ENCODE assay signal across 8 cellular contexts in the genomic region with DNA sequence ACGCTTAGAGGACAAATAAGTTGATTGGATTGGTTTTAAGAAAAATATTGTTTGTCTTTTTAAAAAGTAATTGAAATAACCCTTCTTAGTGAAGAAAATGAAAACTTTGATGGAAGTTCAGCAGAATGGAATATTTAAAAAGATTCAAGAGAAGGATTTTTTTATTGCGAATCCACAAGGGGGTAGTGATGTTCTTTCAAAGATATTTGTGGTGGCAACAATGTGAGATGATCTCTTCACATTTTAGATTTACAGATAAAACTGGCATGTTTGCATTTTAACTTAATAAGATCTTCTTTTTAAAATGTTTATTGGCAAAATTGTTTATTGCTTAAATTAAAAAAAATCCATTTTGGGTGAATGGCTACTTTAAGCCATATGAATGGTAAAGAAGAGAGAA. TPM values are rescaled to one million over a fixed set of nuclear protein-coding genes. Genes with fewer than 3 reads are reported as not detected.
DNase-seq lines count a peak whose midpoint lies in the region; ATAC-seq, FAIRE-seq and TF ChIP-seq lines count a peak whose summit lies in the region.

No MANE protein-coding gene starts in this region.

- WGBS in prostate gland, result 46% methylated on average over 2 of the region's 2 CpGs

- no peak overlapping the region for H3K4me3 ChIP-seq in prostate gland

- no peak for ATAC-seq in HG02588 (IDR thresholded peaks at IDR 0.05; ENCODE audit: unreplicated experiment)

- H3K4me1 ChIP-seq in prostate gland (replicated peaks), result no peaks in the 10 kb centered on the region

- H3K9me3 ChIP-seq in prostate gland, result no peaks in the 10 kb centered on the region

- peak; percentile 95 for FAIRE-seq in endometrium (lab: Jason Lieb, UNC)

- DNase-seq in NCI-H82 (lab: John Stamatoyannopoulos, UW), result peak; percentile 54
- DNase-seq in NCI-H82 treated with DMSO at 0.1 percent for 48 hours (lab: John Stamatoyannopoulos, UW; ENCODE audit: unreplicated experiment), result no peak
- DNase-seq in NCI-H69 (lab: John Stamatoyannopoulos, UW), result peak; percentile 28
- DNase-seq in prostate gland (ENCODE audit: low spot score), result no peak
- no peak for DNase-seq in stimulated activated CD4-positive, alpha-beta T cell treated with anti-CD3 and anti-CD28 coated beads, Interleukin-12 subunit alpha, Interleukin-12 subunit beta, amount 100 ng/mL, for 4 hours
- DNase-seq in activated CD4-positive, alpha-beta T cell treated with anti-CD3 and anti-CD28 coated beads, Interleukin-2, amount 50 U/mL, for 1 hour, result no peak

- no peaks in the 10 kb centered on the region for H3K36me3 ChIP-seq in prostate gland

- no peaks in the 10 kb centered on the region for H3K27me3 ChIP-seq in prostate gland (replicated peaks; ENCODE audit: insufficient read depth)

- TF ChIP-seq CTCF in prostate gland (IDR thresholded peaks at IDR 0.05), result peak in 3 of 4 experiments; percentile 32 to 70 (median 64)

- no peak overlapping the region for H3K27ac ChIP-seq in prostate gland

- no peak for TF ChIP-seq POLR2A in prostate gland (IDR thresholded peaks at IDR 0.05)

- intact Hi-C loops in prostate gland (cut with DNase I), result loop anchor here (2.0 to 10.0 kb wide), 4 partner anchors 97 to 851 kb away; no protein-coding TSS in a partner anchor

RNA-seq across cellular contexts. Expression of a gene that starts 8.9 kb away (rescaled TPM):
- total RNA-seq in prostate gland, result 100 to 1,000 TPM; 100 to 102 TPM

Comparison
In these comparisons a context has a peak if more than half of its experiments do, and no peak if none do; other contexts are left out.
1. DNase-seq: peak in NCI-H82 (single experiment) and NCI-H69 (single experiment); none in NCI-H82 treated with DMSO at 0.1 percent for 48 hours (single experiment), prostate gland (single experiment), stimulated activated CD4-positive, alpha-beta T cell treated with anti-CD3 and anti-CD28 coated beads, Interleukin-12 subunit alpha, Interleukin-12 subunit beta, amount 100 ng/mL, for 4 hours (single experiment) and activated CD4-positive, alpha-beta T cell treated with anti-CD3 and anti-CD28 coated beads, Interleukin-2, amount 50 U/mL, for 1 hour (single experiment).